In the genomic region with DNA sequence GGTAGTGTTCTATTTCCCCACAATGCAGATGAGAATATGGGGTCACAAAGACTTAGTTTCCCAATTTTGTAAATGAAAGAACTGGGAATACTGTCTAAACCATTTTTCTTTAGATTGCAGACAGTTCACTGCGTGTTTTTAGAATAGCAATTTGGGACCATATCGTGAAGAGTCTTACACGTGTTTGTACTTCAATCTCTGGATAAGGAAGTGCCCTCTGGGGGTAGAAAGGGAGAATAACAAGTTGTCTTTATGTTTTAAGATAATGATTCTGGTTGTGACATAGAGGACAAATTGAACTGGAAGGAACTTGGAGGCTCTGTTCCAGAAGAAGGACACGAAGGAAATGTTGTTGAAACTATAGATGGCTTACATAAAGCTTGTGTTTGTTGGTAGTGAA, we compare ENCODE assay signal across 8 cellular contexts.
DNase-seq lines count a peak whose midpoint lies in the region; ATAC-seq and TF ChIP-seq lines count a peak whose summit lies in the region.

No MANE protein-coding gene starts in this region.

- no peaks in the 10 kb centered on the region for H3K36me3 Mint-ChIP-seq in CD14-positive monocyte
- no peaks in the 10 kb centered on the region for H3K36me3 Mint-ChIP-seq in stimulated activated effector memory CD8-positive, alpha-beta T cell treated with anti-CD3 and anti-CD28 coated beads, Interleukin-12 subunit alpha, Interleukin-12 subunit beta, amount 100 ng/mL, for 72 hours

- H3K4me3 Mint-ChIP-seq in CD14-positive monocyte = no peak overlapping the region
- H3K4me3 Mint-ChIP-seq in stimulated activated effector memory CD8-positive, alpha-beta T cell treated with anti-CD3 and anti-CD28 coated beads, Interleukin-12 subunit alpha, Interleukin-12 subunit beta, amount 100 ng/mL, for 72 hours = no peak overlapping the region

- H3K9me3 Mint-ChIP-seq in CD14-positive monocyte = no peaks in the 10 kb centered on the region
- peaks cover 11% of the 10 kb centered on the region for H3K9me3 Mint-ChIP-seq in stimulated activated effector memory CD8-positive, alpha-beta T cell treated with anti-CD3 and anti-CD28 coated beads, Interleukin-12 subunit alpha, Interleukin-12 subunit beta, amount 100 ng/mL, for 72 hours

- no peaks in the 10 kb centered on the region for H3K4me1 Mint-ChIP-seq in CD14-positive monocyte
- H3K4me1 Mint-ChIP-seq in stimulated activated effector memory CD8-positive, alpha-beta T cell treated with anti-CD3 and anti-CD28 coated beads, Interleukin-12 subunit alpha, Interleukin-12 subunit beta, amount 100 ng/mL, for 72 hours = no peaks in the 10 kb centered on the region

- no peaks in the 10 kb centered on the region for H3K27me3 Mint-ChIP-seq in CD14-positive monocyte (ENCODE audit: low read depth in 3 of 3)

- no peak overlapping the region for H3K27ac Mint-ChIP-seq in CD14-positive monocyte
- H3K27ac Mint-ChIP-seq in stimulated activated effector memory CD8-positive, alpha-beta T cell treated with anti-CD3 and anti-CD28 coated beads, Interleukin-12 subunit alpha, Interleukin-12 subunit beta, amount 100 ng/mL, for 72 hours = no peak overlapping the region

- DNase-seq in CD14-positive monocyte (ENCODE audit: low spot score) (no peak), RPMI8226 (peak; percentile 36), iPS-NIHi11 (ENCODE audit: low spot score) (peak; percentile 10), nucleus accumbens (lab: John Stamatoyannopoulos, UW) (no peak), EL (no peak)
- no peak for DNase-seq in stimulated activated effector memory CD8-positive, alpha-beta T cell treated with anti-CD3 and anti-CD28 coated beads, Interleukin-12 subunit alpha, Interleukin-12 subunit beta, amount 100 ng/mL, for 72 hours (ENCODE audit: low spot score in 2 of 2)

- TF ChIP-seq CTCF in CD14-positive monocyte (IDR thresholded peaks at IDR 0.05) = peak; percentile 20

- ATAC-seq in HG02938 (IDR thresholded peaks at IDR 0.05; ENCODE audit: unreplicated experiment) = peak; percentile 46
- no peak for ATAC-seq in stimulated activated effector memory CD8-positive, alpha-beta T cell treated with anti-CD3 and anti-CD28 coated beads, Interleukin-12 subunit alpha, Interleukin-12 subunit beta, amount 100 ng/mL, for 72 hours
- ATAC-seq in HG03571 (IDR thresholded peaks at IDR 0.05; ENCODE audit: unreplicated experiment) = no peak

- intact Hi-C loops in CD14-positive monocyte (cut with micrococcal nuclease) = no loop called here

Comparison
In these comparisons a context has a peak if more than half of its experiments do, and no peak if none do; other contexts are left out.
1. DNase-seq: peak in RPMI8226 (single experiment) and iPS-NIHi11 (single experiment); none in CD14-positive monocyte (single experiment), stimulated activated effector memory CD8-positive, alpha-beta T cell treated with anti-CD3 and anti-CD28 coated beads, Interleukin-12 subunit alpha, Interleukin-12 subunit beta, amount 100 ng/mL, for 72 hours (0 of 2), nucleus accumbens (0 of 56) and EL (single experiment).